In genomic region chr17:50953831-50954601, GRCh38 we compare ENCODE assay signal across 8 cellular contexts.
DNase-seq lines count a peak whose midpoint lies in the region; ATAC-seq and TF ChIP-seq lines count a peak whose summit lies in the region.

No MANE protein-coding gene starts in this region.

- TF ChIP-seq POLR2A in adrenal gland (IDR thresholded peaks at IDR 0.05) = peak in 1 of 2 donors; percentile 81

- intact Hi-C loops in adrenal gland (cut with DNase I) = loop anchor here in 1 of 2 donors (5.0 kb wide), 1 partner anchor 102 kb away; no protein-coding TSS in a partner anchor

- WGBS in adrenal gland, 4 donors = 22 to 36% (median 35%) methylated on average over 8 to 17 of the region's 17 CpGs
- WGBS in hepatocyte (ENCODE audit: low lambda C conversion rate, missing lambda C conversion rate) = 47% methylated on average over 17 of the region's 17 CpGs

- no peaks in the 10 kb centered on the region for H3K9me2 ChIP-seq in hepatocyte (replicated peaks; ENCODE audit: insufficient read depth)

- H3K4me1 Mint-ChIP-seq in stimulated activated effector memory CD8-positive, alpha-beta T cell treated with anti-CD3 and anti-CD28 coated beads, Interleukin-12 subunit alpha, Interleukin-12 subunit beta, amount 100 ng/mL, for 72 hours = peaks cover 28% of the 10 kb centered on the region

- H3K36me3 ChIP-seq in adrenal gland (replicated peaks in 1 of 2) (no peaks in the 10 kb centered on the region), hepatocyte (replicated peaks; ENCODE audit: insufficient read depth, low read depth) (no peaks in the 10 kb centered on the region)

- H3K4me2 ChIP-seq in hepatocyte = no peak overlapping the region

- H3K27ac ChIP-seq in adrenal gland = peak overlapping the region; percentile 23 to 99 (median 95)
- peak overlapping the region; percentile 59 for H3K27ac ChIP-seq in hepatocyte

- H3K4me3 Mint-ChIP-seq in stimulated activated effector memory CD8-positive, alpha-beta T cell treated with anti-CD3 and anti-CD28 coated beads, Interleukin-12 subunit alpha, Interleukin-12 subunit beta, amount 100 ng/mL, for 72 hours = no peak overlapping the region

- H3K36me3 Mint-ChIP-seq in stimulated activated effector memory CD8-positive, alpha-beta T cell treated with anti-CD3 and anti-CD28 coated beads, Interleukin-12 subunit alpha, Interleukin-12 subunit beta, amount 100 ng/mL, for 72 hours = no peaks in the 10 kb centered on the region

- H3K4me1 ChIP-seq in adrenal gland (replicated peaks in 1 of 2) = peaks cover 56 to 64% of the 10 kb centered on the region in 2 donors
- H3K4me1 ChIP-seq in hepatocyte (ENCODE audit: insufficient read depth) = peaks cover 32% of the 10 kb centered on the region

- peak; percentile 59 for DNase-seq in COLO829 (ENCODE audit: low spot score)
- DNase-seq in NCI-H1105 treated with DMSO at 0.1 percent for 48 hours (lab: John Stamatoyannopoulos, UW) = peak; percentile 77
- DNase-seq in adrenal gland = peak; percentile 81 to 94 (median 85)
- peak; percentile 67 for DNase-seq in hepatocyte (ENCODE audit: low spot score)
- no peak for DNase-seq in stimulated activated effector memory CD8-positive, alpha-beta T cell treated with anti-CD3 and anti-CD28 coated beads, Interleukin-12 subunit alpha, Interleukin-12 subunit beta, amount 100 ng/mL, for 72 hours (ENCODE audit: low spot score in 2 of 2)

- H3K4me3 ChIP-seq in adrenal gland (no peak overlapping the region), hepatocyte (no peak overlapping the region)

- peak overlapping the region; percentile 58 for H3K27ac Mint-ChIP-seq in stimulated activated effector memory CD8-positive, alpha-beta T cell treated with anti-CD3 and anti-CD28 coated beads, Interleukin-12 subunit alpha, Interleukin-12 subunit beta, amount 100 ng/mL, for 72 hours

- no peaks in the 10 kb centered on the region for H3K27me3 ChIP-seq in adrenal gland
- H3K27me3 ChIP-seq in hepatocyte = no peaks in the 10 kb centered on the region

- no peaks in the 10 kb centered on the region for H3K79me2 ChIP-seq in hepatocyte

- H3K9me3 ChIP-seq in adrenal gland (replicated peaks in 1 of 3) = no peaks in the 10 kb centered on the region
- H3K9me3 ChIP-seq in hepatocyte (ENCODE audit: low read depth) = no peaks in the 10 kb centered on the region

- no peaks in the 10 kb centered on the region for H4K20me1 ChIP-seq in hepatocyte (ENCODE audit: insufficient read depth, poor library complexity, severe bottlenecking)

- no peak overlapping the region for H2AFZ ChIP-seq in hepatocyte

- ATAC-seq in stimulated activated effector memory CD8-positive, alpha-beta T cell treated with anti-CD3 and anti-CD28 coated beads, Interleukin-12 subunit alpha, Interleukin-12 subunit beta, amount 100 ng/mL, for 72 hours = no peak
- ATAC-seq in HG02678 (IDR thresholded peaks at IDR 0.05; ENCODE audit: unreplicated experiment) (no peak), GM18498 (IDR thresholded peaks at IDR 0.05; ENCODE audit: unreplicated experiment) (no peak), HG03571 (IDR thresholded peaks at IDR 0.05; ENCODE audit: unreplicated experiment) (no peak)

- no peaks in the 10 kb centered on the region for H3K9me3 Mint-ChIP-seq in stimulated activated effector memory CD8-positive, alpha-beta T cell treated with anti-CD3 and anti-CD28 coated beads, Interleukin-12 subunit alpha, Interleukin-12 subunit beta, amount 100 ng/mL, for 72 hours

- TF ChIP-seq CTCF in adrenal gland (IDR thresholded peaks at IDR 0.05) = no peak
- TF ChIP-seq CTCF in hepatocyte (IDR thresholded peaks at IDR 0.05; ENCODE audit: poor library complexity) = no peak

Comparison
In these comparisons a context has a peak if more than half of its experiments do, and no peak if none do; other contexts are left out.
1. DNase-seq: peak in COLO829 (single experiment), NCI-H1105 treated with DMSO at 0.1 percent for 48 hours (single experiment), adrenal gland (7 of 7) and hepatocyte (single experiment); none in stimulated activated effector memory CD8-positive, alpha-beta T cell treated with anti-CD3 and anti-CD28 coated beads, Interleukin-12 subunit alpha, Interleukin-12 subunit beta, amount 100 ng/mL, for 72 hours (0 of 2).